8 cellular contexts compared by ENCODE assay signal in genomic region chr3:117719316-117719926, GRCh38.
DNase-seq lines count a peak whose midpoint lies in the region; ATAC-seq and TF ChIP-seq lines count a peak whose summit lies in the region.

No MANE protein-coding gene starts in this region.

- ATAC-seq in GM19397 (IDR thresholded peaks at IDR 0.05; ENCODE audit: unreplicated experiment), result peak; percentile 49
- ATAC-seq in GM18873 (IDR thresholded peaks at IDR 0.05; ENCODE audit: low FRiP score, unreplicated experiment), result no peak

- H3K27me3 ChIP-seq in dorsolateral prefrontal cortex, result no peaks in the 10 kb centered on the region

- no peak overlapping the region for H3K4me3 ChIP-seq in dorsolateral prefrontal cortex

- peak; percentile 20 for DNase-seq in DMS114 treated with DMSO at 0.1 percent for 48 hours (lab: John Stamatoyannopoulos, UW; ENCODE audit: unreplicated experiment)
- DNase-seq in NCI-H1694 (lab: John Stamatoyannopoulos, UW), result peak; percentile 4
- DNase-seq in dorsolateral prefrontal cortex, result no peak
- DNase-seq in progenitor cell of endocrine pancreas (ENCODE audit: low spot score, unreplicated experiment), result no peak
- no peak for DNase-seq in stimulated activated CD8-positive, alpha-beta memory T cell treated with anti-CD3 and anti-CD28 coated beads, Interleukin-4, amount 100 ng/mL, for 48 hours
- DNase-seq in NCI-H226, result no peak

- TF ChIP-seq CTCF in dorsolateral prefrontal cortex (IDR thresholded peaks at IDR 0.05 in 54 of 56, conservative IDR thresholded peaks at IDR 0.05 in 2 of 56; ENCODE audit: low read depth in 1 of 56, partially characterized antibody in 56 of 56) (peak; percentile 61 to 90 (median 76)), progenitor cell of endocrine pancreas (IDR thresholded peaks at IDR 0.05; ENCODE audit: unreplicated experiment) (peak; percentile 86)

- H3K27me3 Mint-ChIP-seq in progenitor cell of endocrine pancreas, result no peaks in the 10 kb centered on the region

- intact Hi-C loops in dorsolateral prefrontal cortex (cut with DNase I), result loop anchor here in 1 of 2 donors (10.0 kb wide), 1 partner anchor 695 kb away; no protein-coding TSS in a partner anchor

- no peak overlapping the region for H3K27ac ChIP-seq in dorsolateral prefrontal cortex

- H3K4me1 Mint-ChIP-seq in progenitor cell of endocrine pancreas (ENCODE audit: low read depth), result peaks cover 6% of the 10 kb centered on the region

- H3K36me3 Mint-ChIP-seq in progenitor cell of endocrine pancreas (ENCODE audit: insufficient read depth), result peaks cover 3% of the 10 kb centered on the region

- H3K4me3 Mint-ChIP-seq in progenitor cell of endocrine pancreas (ENCODE audit: low read depth), result no peak overlapping the region

- H3K9me3 Mint-ChIP-seq in progenitor cell of endocrine pancreas (ENCODE audit: low read depth), result peaks cover 10% of the 10 kb centered on the region

- no peak overlapping the region for H3K27ac Mint-ChIP-seq in progenitor cell of endocrine pancreas

Comparison
In these comparisons a context has a peak if more than half of its experiments do, and no peak if none do; other contexts are left out.
1. DNase-seq: peak in DMS114 treated with DMSO at 0.1 percent for 48 hours (single experiment) and NCI-H1694 (single experiment); none in dorsolateral prefrontal cortex (0 of 10), progenitor cell of endocrine pancreas (single experiment), stimulated activated CD8-positive, alpha-beta memory T cell treated with anti-CD3 and anti-CD28 coated beads, Interleukin-4, amount 100 ng/mL, for 48 hours (single experiment) and NCI-H226 (single experiment).